In the genomic region with DNA sequence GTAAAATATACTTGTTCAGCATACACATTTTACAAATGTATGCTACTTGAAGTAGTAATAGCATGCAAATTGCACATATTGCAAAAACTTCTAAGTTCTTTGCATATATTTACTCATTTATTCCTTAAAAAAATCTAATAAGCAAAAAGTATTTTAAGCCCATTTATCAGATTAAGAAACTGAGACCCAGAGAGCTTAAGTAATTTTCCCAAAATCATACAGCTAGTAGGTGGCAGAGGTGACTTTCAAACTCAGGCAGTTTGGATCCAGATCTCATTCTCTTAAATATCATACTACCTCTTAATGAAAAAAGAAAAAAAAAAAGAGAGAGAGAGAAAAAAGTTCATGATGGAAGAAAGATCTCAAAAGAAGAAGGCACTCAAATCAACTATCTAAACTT, we compare ENCODE assay signal across 23 cellular contexts.
"Had no signal": no experiment of that assay in that cellular context is flagged by ENCODE, and none has a peak within 500 bp of the region (broad histone marks: within the 10 kb centered on the region; RNA-seq: fewer than 3 reads in every experiment).

No MANE protein-coding gene starts in this region.

- FAIRE-seq: HTR-8/SVneo, RCC 7860 had no signal

- H3K27ac ChIP-seq: HL-60 had no signal

- ATAC-seq: SK-N-SH treated with all-trans-retinoic acid at 6 μM for 48 hours had no signal

- DNase-seq: Kasumi-1, KG1, MV-4-11, NCI-H1048, NCI-H1436 treated with DMSO at 0.1 percent for 48 hours, NCI-H1694, NCI-H187 treated with DMSO at 0.1 percent for 48 hours, NCI-H2029 treated with DMSO at 0.1 percent for 48 hours, NCI-H2171 treated with DMSO at 0.1 percent for 48 hours, NCI-H345, NCI-H446 treated with DMSO at 0.1 percent for 48 hours, NCI-H524, NCI-H526 treated with DMSO at 0.1 percent for 48 hours, NCI-H748 treated with DMSO at 0.1 percent for 48 hours, OCI-M1, Right ventricle myocardium superior, RPMI8226, SIG-M5, T-helper 1 cell had no signal
